19 cellular contexts compared by ENCODE assay signal in the genomic region with DNA sequence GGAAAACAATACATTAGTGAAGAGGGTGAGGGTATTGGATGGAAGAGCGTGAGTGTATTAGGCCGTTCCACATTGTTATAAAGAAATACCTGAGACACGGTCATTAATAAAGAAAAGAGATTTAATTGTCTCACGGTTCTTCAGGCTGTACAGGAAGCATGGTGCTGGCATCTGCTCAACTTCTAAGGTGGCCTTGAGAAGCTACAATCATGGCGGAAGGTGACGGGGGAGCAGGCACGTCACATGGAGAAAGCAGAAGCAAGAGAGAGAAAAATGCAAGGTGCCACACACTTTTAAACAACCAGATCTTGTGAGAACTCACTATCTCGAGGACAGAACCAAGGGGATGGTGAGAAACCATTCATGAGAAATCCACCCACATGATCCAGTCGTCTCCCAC.
"Had no signal": no experiment of that assay in that cellular context is flagged by ENCODE, and none has a peak within 500 bp of the region (broad histone marks: within the 10 kb centered on the region; RNA-seq: fewer than 3 reads in every experiment).

No MANE protein-coding gene starts in this region.

- H3K36me3 ChIP-seq: colonic mucosa, esophagus squamous epithelium, left ventricle myocardium inferior, neutrophil, thoracic aorta, transverse colon had no signal

- H3K27me3 ChIP-seq: colonic mucosa, esophagus squamous epithelium, neutrophil, transverse colon had no signal

- H3K4me3 ChIP-seq: colonic mucosa, esophagus squamous epithelium, left ventricle myocardium inferior, lower lobe of right lung, thoracic aorta, transverse colon had no signal

- H3K9me3 ChIP-seq: colonic mucosa, esophagus squamous epithelium, left ventricle myocardium inferior, lower lobe of right lung, neutrophil, thoracic aorta, transverse colon had no signal

- DNase-seq: colonic mucosa; dermis blood vessel endothelial cell; esophagus squamous epithelium; foreskin fibroblast; kidney; left cardiac atrium; left ventricle myocardium inferior; lower lobe of right lung; small intestine; stimulated activated CD4-positive, alpha-beta T cell treated with anti-CD3 and anti-CD28 coated beads, Interleukin-4, amount 100 ng/mL, for 1 hour; stimulated activated CD8-positive, alpha-beta memory T cell treated with anti-CD3 and anti-CD28 coated beads, Interleukin-4, amount 100 ng/mL, for 48 hours; stimulated activated naive CD8-positive, alpha-beta T cell treated with anti-CD3 and anti-CD28 coated beads, Interleukin-15, amount 100 ng/mL, for 72 hours; transverse colon had no signal

- H3K4me3 Mint-ChIP-seq: memory B cell; mesothelial cell of epicardium; nephron; stimulated activated memory B cell treated with anti-CD40 and anti-IgM and Interleukin-4, amounts not matched to agents 10 μg/mL and 1 μg/mL and 100 μg/mL, for 72 hours; stimulated activated naive CD8-positive, alpha-beta T cell treated with anti-CD3 and anti-CD28 coated beads, Interleukin-15, amount 100 ng/mL, for 72 hours had no signal

- ATAC-seq: left cardiac atrium; lower lobe of right lung; stimulated activated memory B cell treated with anti-CD40 and anti-IgM and Interleukin-4, amounts not matched to agents 10 μg/mL and 1 μg/mL and 100 μg/mL, for 72 hours; stimulated activated naive CD8-positive, alpha-beta T cell treated with anti-CD3 and anti-CD28 coated beads, Interleukin-15, amount 100 ng/mL, for 72 hours had no signal

- H3K27me3 Mint-ChIP-seq: memory B cell; stimulated activated memory B cell treated with anti-CD40 and anti-IgM and Interleukin-4, amounts not matched to agents 10 μg/mL and 1 μg/mL and 100 μg/mL, for 72 hours; stimulated activated naive CD8-positive, alpha-beta T cell treated with anti-CD3 and anti-CD28 coated beads, Interleukin-15, amount 100 ng/mL, for 72 hours had no signal

- H3K27ac ChIP-seq: colonic mucosa, esophagus squamous epithelium, left ventricle myocardium inferior, lower lobe of right lung, neutrophil, thoracic aorta, transverse colon had no signal

- FAIRE-seq: kidney, small intestine had no signal

- H3K9me3 Mint-ChIP-seq: memory B cell, mesothelial cell of epicardium had no signal

- H3K27ac Mint-ChIP-seq: mesothelial cell of epicardium; nephron; stimulated activated memory B cell treated with anti-CD40 and anti-IgM and Interleukin-4, amounts not matched to agents 10 μg/mL and 1 μg/mL and 100 μg/mL, for 72 hours; stimulated activated naive CD8-positive, alpha-beta T cell treated with anti-CD3 and anti-CD28 coated beads, Interleukin-15, amount 100 ng/mL, for 72 hours had no signal

- H3K4me1 Mint-ChIP-seq: mesothelial cell of epicardium had no signal
